8 cellular contexts compared by ENCODE assay signal in genomic region chr2:28894470-28895188, GRCh38. TPM values are rescaled to one million over a fixed set of nuclear protein-coding genes. Genes with fewer than 3 reads are reported as not detected.
DNase-seq lines count a peak whose midpoint lies in the region; ATAC-seq, FAIRE-seq and TF ChIP-seq lines count a peak whose summit lies in the region.

TSS of gene WDR43 (plus strand) at chr2:28894667. CDS start at chr2:28894699, 32 bp downstream.

- H3K36me3 ChIP-seq in OCI-LY7 (ENCODE audit: insufficient read depth, low read length): peaks cover 50% of the 10 kb centered on the region

- H3K27ac ChIP-seq in OCI-LY7 (ENCODE audit: low read depth, low read length, poor library complexity, severe bottlenecking): peak within 1 kb of the TSS; percentile 61

- POLR2A ChIA-PET in OCI-LY7 (lab: Charles Lee): interaction anchor here (0.6 to 1.5 kb wide), 3 partner anchors 10 to 1463 kb away, joined by 6 to 11 read pairs (median 6); no protein-coding TSS in a partner anchor

- H3K27me3 ChIP-seq in mononuclear cell (ENCODE audit: insufficient read depth, low read length): no peaks in the 10 kb centered on the region

- H3K4me1 ChIP-seq in OCI-LY7 (ENCODE audit: insufficient read depth, low read length, poor library complexity, severe bottlenecking) (peaks cover 35% of the 10 kb centered on the region), mononuclear cell (ENCODE audit: insufficient read depth, low read length) (peaks cover 27% of the 10 kb centered on the region)

- peak; percentile 83 for ATAC-seq in GM21526 (IDR thresholded peaks at IDR 0.05; ENCODE audit: low FRiP score, unreplicated experiment)

- H3K4me3 ChIP-seq in OCI-LY7 (ENCODE audit: low read depth, low read length, poor library complexity, severe bottlenecking): peak within 1 kb of the TSS; percentile 99
- H3K4me3 ChIP-seq in mononuclear cell (ENCODE audit: low read length): peak within 1 kb of the TSS; percentile 93

- peaks cover 47% of the 10 kb centered on the region for H4K20me1 ChIP-seq in OCI-LY7 (ENCODE audit: insufficient read depth, low read length)

- no TSS peak for BruUV-seq in OCI-LY7 (replicated peaks; lab: Mats Ljungman, UMichigan)

- intact Hi-C loops in OCI-LY7 (cut with micrococcal nuclease; ENCODE audit: unreplicated experiment): loop anchor here (1.0 to 5.0 kb wide), 2 partner anchors 24 to 142 kb away; partner anchors contain the start of genes PPP1CB and TRMT61B

- peak within 1 kb of the TSS; percentile 71; the same call in 1 of the 2 replicates for H2AFZ ChIP-seq in OCI-LY7 (ENCODE audit: low read length)

- TF ChIP-seq CTCF in D721Med (IDR thresholded peaks at IDR 0.05; ENCODE audit: insufficient read depth, missing control alignments): no peak
- no peak for TF ChIP-seq CTCF in OCI-LY7 (conservative IDR thresholded peaks at IDR 0.05; ENCODE audit: low read length)

- DNase-seq in D721Med (ENCODE audit: insufficient read length, low spot score) (peak; percentile 80), HuH-7.5 (ENCODE audit: low spot score) (peak; percentile 82), OCI-LY7 (ENCODE audit: low spot score) (peak; percentile 98), activated T-cell treated with anti-CD3 and anti-CD28 coated beads for 1 hour (ENCODE audit: low read depth) (peak; percentile 98), epidermal melanocyte (ENCODE audit: insufficient read length, low spot score) (peak; percentile 93)
- DNase-seq in stimulated activated CD8-positive, alpha-beta memory T cell treated with anti-CD3 and anti-CD28 coated beads, Interleukin-4, amount 100 ng/mL, for 1 hour (ENCODE audit: low read depth in 2 of 2, low spot score in 1 of 2): peak; percentile 87 to 95

- H3K4me2 ChIP-seq in OCI-LY7 (ENCODE audit: low read length): peak within 1 kb of the TSS; percentile 91

- no peaks in the 10 kb centered on the region for H3K9me2 ChIP-seq in OCI-LY7 (ENCODE audit: insufficient read depth, low read length)

- peaks cover 52% of the 10 kb centered on the region for H3K79me2 ChIP-seq in OCI-LY7 (ENCODE audit: insufficient read depth, low read depth, low read length)

- CTCF ChIA-PET in OCI-LY7 (lab: Charles Lee; ENCODE audit: unreplicated experiment): no interaction called here

- H3K9me3 ChIP-seq in OCI-LY7 (ENCODE audit: low read length) (peaks cover 6% of the 10 kb centered on the region; the same call in 1 of the 2 replicates), mononuclear cell (ENCODE audit: low read depth, low read length) (no peaks in the 10 kb centered on the region)

- no peak for FAIRE-seq in D721Med (lab: Jason Lieb, UNC)

RNA-seq across cellular contexts. Expression of gene WDR43, which starts in this region (rescaled TPM):
- total RNA-seq in OCI-LY7 (2014; rRNA removed; shearing (Covaris generic)): 78.8 and 107 TPM in 2 replicates
- total RNA-seq in OCI-LY7 (2022): 94.0 and 111 TPM in 2 replicates
- 138 TPM for total RNA-seq in mononuclear cell

Comparison
In these comparisons a context has a peak if more than half of its experiments do, and no peak if none do; other contexts are left out.
1. Peak in every context shown above with its lines: DNase-seq, ATAC-seq, H3K4me3 ChIP-seq and H3K27ac ChIP-seq.